8 cellular contexts compared by ENCODE assay signal in the genomic region with DNA sequence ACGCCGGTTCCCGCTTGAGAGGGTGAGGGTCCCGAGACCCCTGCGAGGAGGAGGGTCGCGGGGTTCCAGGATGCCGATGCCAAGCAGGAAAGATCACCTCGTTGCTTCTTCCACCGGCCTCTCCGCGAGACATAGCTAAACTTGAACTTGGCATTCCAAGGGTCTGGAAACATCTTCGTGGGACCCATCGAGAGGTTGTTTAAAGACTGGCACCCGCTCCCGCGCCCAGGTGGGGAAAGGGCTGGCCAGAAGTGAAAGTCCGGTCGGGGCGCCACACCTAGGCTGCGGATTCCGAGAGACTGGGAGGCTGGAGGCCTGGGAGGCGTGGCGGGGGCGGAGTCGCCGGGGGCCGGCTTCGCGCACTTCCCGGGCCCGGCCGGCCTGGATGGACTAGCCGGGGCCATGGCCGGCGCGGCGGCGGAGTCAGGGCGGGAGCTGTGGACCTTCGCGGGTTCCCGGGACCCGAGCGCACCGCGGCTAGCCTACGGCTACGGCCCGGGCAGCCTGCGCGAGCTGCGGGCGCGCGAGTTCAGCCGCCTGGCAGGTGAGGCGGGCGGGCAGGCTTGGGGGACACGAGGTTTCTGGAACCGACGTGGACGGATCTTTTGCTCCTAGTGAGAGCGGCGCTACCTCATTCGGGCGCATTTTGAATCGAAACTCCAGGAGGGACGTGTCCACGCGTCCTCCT. TPM values are rescaled to one million over a fixed set of nuclear protein-coding genes. Genes with fewer than 3 reads are reported as not detected.
DNase-seq lines count a peak whose midpoint lies in the region; ATAC-seq and TF ChIP-seq lines count a peak whose summit lies in the region.

A gene with protein sequence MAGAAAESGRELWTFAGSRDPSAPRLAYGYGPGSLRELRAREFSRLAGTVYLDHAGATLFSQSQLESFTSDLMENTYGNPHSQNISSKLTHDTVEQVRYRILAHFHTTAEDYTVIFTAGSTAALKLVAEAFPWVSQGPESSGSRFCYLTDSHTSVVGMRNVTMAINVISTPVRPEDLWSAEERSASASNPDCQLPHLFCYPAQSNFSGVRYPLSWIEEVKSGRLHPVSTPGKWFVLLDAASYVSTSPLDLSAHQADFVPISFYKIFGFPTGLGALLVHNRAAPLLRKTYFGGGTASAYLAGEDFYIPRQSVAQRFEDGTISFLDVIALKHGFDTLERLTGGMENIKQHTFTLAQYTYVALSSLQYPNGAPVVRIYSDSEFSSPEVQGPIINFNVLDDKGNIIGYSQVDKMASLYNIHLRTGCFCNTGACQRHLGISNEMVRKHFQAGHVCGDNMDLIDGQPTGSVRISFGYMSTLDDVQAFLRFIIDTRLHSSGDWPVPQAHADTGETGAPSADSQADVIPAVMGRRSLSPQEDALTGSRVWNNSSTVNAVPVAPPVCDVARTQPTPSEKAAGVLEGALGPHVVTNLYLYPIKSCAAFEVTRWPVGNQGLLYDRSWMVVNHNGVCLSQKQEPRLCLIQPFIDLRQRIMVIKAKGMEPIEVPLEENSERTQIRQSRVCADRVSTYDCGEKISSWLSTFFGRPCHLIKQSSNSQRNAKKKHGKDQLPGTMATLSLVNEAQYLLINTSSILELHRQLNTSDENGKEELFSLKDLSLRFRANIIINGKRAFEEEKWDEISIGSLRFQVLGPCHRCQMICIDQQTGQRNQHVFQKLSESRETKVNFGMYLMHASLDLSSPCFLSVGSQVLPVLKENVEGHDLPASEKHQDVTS (plus strand): TSS at position 360 of the 688 bp plus-strand sequence. CDS start 43 bp downstream, at position 403.

- DNase-seq in AG04449 (ENCODE audit: low read depth, low spot score) (no peak), SJCRH30 (peak in 1 of 2 experiments; percentile 6), amniotic epithelial cell (ENCODE audit: low read depth) (peak; percentile 40), left ventricle myocardium superior (peak; percentile 88)
- no peak for DNase-seq in effector CD8-positive, alpha-beta T cell (lab: John Stamatoyannopoulos, UW)

- H3K27me3 ChIP-seq in SJCRH30 (no peaks in the 10 kb centered on the region), rectal smooth muscle tissue (ENCODE audit: control insufficient read depth, insufficient read depth, low read length) (no peaks in the 10 kb centered on the region)

- H3K9ac ChIP-seq in rectal smooth muscle tissue (ENCODE audit: low read length): peak within 1 kb of the TSS; percentile 57

- H3K4me1 ChIP-seq in SJCRH30 (no peaks in the 10 kb centered on the region), rectal smooth muscle tissue (ENCODE audit: control insufficient read depth, insufficient read depth, low read length) (peaks cover 2% of the 10 kb centered on the region)

- H3K36me3 ChIP-seq in SJCRH30 (no peaks in the 10 kb centered on the region), rectal smooth muscle tissue (ENCODE audit: control insufficient read depth, insufficient read depth, low read length) (no peaks in the 10 kb centered on the region)

- no peak within 1 kb of the TSS for H3K27ac ChIP-seq in SJCRH30
- no peak within 1 kb of the TSS for H3K27ac ChIP-seq in rectal smooth muscle tissue (ENCODE audit: low read depth, low read length)

- H3K4me3 ChIP-seq in AG04449 (ENCODE audit: low read depth, low read length) (peak within 1 kb of the TSS; percentile 72), SJCRH30 (peak within 1 kb of the TSS; percentile 46), rectal smooth muscle tissue (ENCODE audit: low read length) (peak within 1 kb of the TSS; percentile 77)

- intact Hi-C loops in left ventricle myocardium superior (cut with micrococcal nuclease): loop anchor here (10.0 kb wide), 1 partner anchor 88 kb away; no protein-coding TSS in a partner anchor

- CTCF ChIA-PET in AG04449 (lab: Yijun Ruan, JAX): interaction anchor here (1.3 to 1.8 kb wide), 2 partner anchors 12 to 89 kb away, joined by 3 to 10 read pairs; no protein-coding TSS in a partner anchor

- TF ChIP-seq CTCF in AG04449 (IDR thresholded peaks at IDR 0.05; ENCODE audit: insufficient read depth, low read length, missing control alignments): no peak

- POLR2A ChIA-PET in AG04449 (lab: Yijun Ruan, JAX): no interaction called here

- no peaks in the 10 kb centered on the region for H3K9me3 ChIP-seq in SJCRH30 (replicated peaks)

- ATAC-seq in GM18907 (IDR thresholded peaks at IDR 0.05; ENCODE audit: unreplicated experiment): peak; percentile 85
- peak; percentile 77 for ATAC-seq in HG03108 (IDR thresholded peaks at IDR 0.05; ENCODE audit: unreplicated experiment)
- peak; percentile 98 for ATAC-seq in left ventricle myocardium superior

RNA-seq across cellular contexts. Expression of the gene that starts here (rescaled TPM):
- total RNA-seq in SJCRH30 (2014; rRNA removed; shearing (Covaris generic)): 0.05 TPM in 1 of 2 replicates, not detected in the other
- total RNA-seq in left ventricle myocardium superior: 0.27 TPM

Comparison
In these comparisons a context has a peak if more than half of its experiments do, and no peak if none do; other contexts are left out.
1. Peak in DNase-seq and ATAC-seq in left ventricle myocardium superior; RNA of the gene not detected or under 1 TPM.